Comparison of ENCODE assay signal across 8 cellular contexts in the genomic region with DNA sequence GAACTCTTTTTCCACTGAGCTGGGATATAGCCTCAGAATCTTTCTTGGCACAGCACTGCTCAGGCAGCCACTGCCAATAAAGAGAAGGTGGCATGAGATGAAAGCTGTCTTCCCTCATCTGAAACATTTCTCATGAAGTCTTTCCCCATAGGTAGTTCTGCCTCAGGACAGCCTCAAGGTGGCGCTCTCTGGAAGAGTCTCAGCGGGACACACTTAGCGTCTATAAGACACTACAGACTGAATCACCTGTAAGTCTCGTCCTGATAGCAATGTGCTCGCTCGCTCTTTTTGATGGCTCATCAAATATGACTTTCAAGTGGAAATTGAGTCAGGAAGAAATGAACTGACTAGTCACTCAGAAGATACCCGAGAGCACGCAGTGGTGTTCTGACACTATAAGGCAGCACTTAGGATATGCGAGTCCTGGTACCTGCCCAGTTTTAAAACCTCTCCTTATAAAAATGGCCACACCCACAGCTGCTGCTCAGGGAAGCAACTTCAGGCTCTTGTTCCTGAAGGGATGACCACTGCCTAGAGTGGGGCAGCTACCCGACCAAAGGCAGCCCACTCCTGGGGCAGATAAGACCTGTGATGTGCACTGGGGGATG.
A peak's percentile ranks its signal among the peaks of the same experiment; 100 is the strongest.
DNase-seq lines count a peak whose midpoint lies in the region; ATAC-seq and TF ChIP-seq lines count a peak whose summit lies in the region.

No MANE protein-coding gene starts in this region.

- no peak overlapping the region for H2BK120ac ChIP-seq in mesendoderm (ENCODE audit: low read depth, low read length)

- peak; percentile 22 for DNase-seq in G401 (ENCODE audit: low spot score)
- DNase-seq in Jurkat, Clone E6-1 (ENCODE audit: low read depth, low spot score), result peak; percentile 47
- DNase-seq in central memory CD4-positive, alpha-beta T cell, result peak; percentile 20
- DNase-seq in mesendoderm, result peak; percentile 80
- no peak for DNase-seq in omental fat pad (ENCODE audit: low spot score)
- DNase-seq in GOT3 (lab: John Stamatoyannopoulos, UW), result no peak

- H3K9me3 ChIP-seq in SU-DHL-6 (ENCODE audit: insufficient read depth, low read length), result no peaks in the 10 kb centered on the region

- H3K18ac ChIP-seq in mesendoderm (ENCODE audit: low read length), result no peak overlapping the region

- no peaks in the 10 kb centered on the region for H3K79me2 ChIP-seq in SU-DHL-6 (ENCODE audit: insufficient read depth, low read length)
- H3K79me2 ChIP-seq in mesendoderm (ENCODE audit: control insufficient read depth, insufficient read depth, low read length), result no peaks in the 10 kb centered on the region

- no peak overlapping the region for H3K27ac ChIP-seq in SU-DHL-6 (ENCODE audit: low read depth, low read length)
- no peak overlapping the region for H3K27ac ChIP-seq in mesendoderm (ENCODE audit: low read depth, low read length)

- ATAC-seq in GM19452 (IDR thresholded peaks at IDR 0.05; ENCODE audit: unreplicated experiment), result no peak
- no peak for ATAC-seq in omental fat pad (ENCODE audit: low FRiP score)

- no CpG with 5 or more reads among the region's 10 CpGs for WGBS in mesendoderm (ENCODE audit: extremely low coverage, insufficient coverage, low lambda C conversion rate)

- TF ChIP-seq CTCF in SU-DHL-6 (IDR thresholded peaks at IDR 0.05; ENCODE audit: insufficient read depth, low read length, poor library complexity, severe bottlenecking) (peak; percentile 61), omental fat pad (IDR thresholded peaks at IDR 0.05) (no peak)

- no peaks in the 10 kb centered on the region for H3K79me1 ChIP-seq in mesendoderm (ENCODE audit: low read length)

- H3K4ac ChIP-seq in mesendoderm (ENCODE audit: low read depth, low read length), result no peak overlapping the region

- peaks cover 6% of the 10 kb centered on the region for H3K4me1 ChIP-seq in mesendoderm (ENCODE audit: control insufficient read depth, low read depth, low read length)

- no peak overlapping the region for H3K56ac ChIP-seq in mesendoderm (ENCODE audit: low read length)

- no peak overlapping the region for H2BK5ac ChIP-seq in mesendoderm (ENCODE audit: low read length)

- no peak overlapping the region for H3K4me3 ChIP-seq in Jurkat, Clone E6-1 (ENCODE audit: low read length)
- H3K4me3 ChIP-seq in SU-DHL-6 (ENCODE audit: insufficient read depth, low read length, poor library complexity, severe bottlenecking), result no peak overlapping the region
- no peak overlapping the region for H3K4me3 ChIP-seq in mesendoderm (ENCODE audit: low read length)

- H3K9me2 ChIP-seq in SU-DHL-6 (replicated peaks; ENCODE audit: insufficient read depth, low read length), result no peaks in the 10 kb centered on the region

- no peak overlapping the region for H2BK15ac ChIP-seq in mesendoderm (replicated peaks; ENCODE audit: low read depth)

- no peaks in the 10 kb centered on the region for H4K20me1 ChIP-seq in SU-DHL-6 (ENCODE audit: low read depth, low read length)

- H2AK5ac ChIP-seq in mesendoderm (ENCODE audit: low read length), result no peak overlapping the region

- H3F3A ChIP-seq in SU-DHL-6 (ENCODE audit: insufficient read depth), result no peaks in the 10 kb centered on the region

- H3K27me3 ChIP-seq in SU-DHL-6 (ENCODE audit: low read length) (no peaks in the 10 kb centered on the region), mesendoderm (ENCODE audit: insufficient read depth, low read length, poor library complexity) (no peaks in the 10 kb centered on the region)

- H3K36me3 ChIP-seq in SU-DHL-6 (ENCODE audit: low read length) (no peaks in the 10 kb centered on the region), mesendoderm (ENCODE audit: control insufficient read depth, insufficient read depth, low read length) (no peaks in the 10 kb centered on the region)

- in situ Hi-C loops in G401 (cut with HindIII; ENCODE audit: low sequenced_read_pairs), result no loop called here

- no peak overlapping the region for H4K5ac ChIP-seq in mesendoderm (ENCODE audit: low read length)

- H3K4me2 ChIP-seq in SU-DHL-6 (ENCODE audit: low read depth, low read length, poor library complexity, severe bottlenecking) (no peak overlapping the region), mesendoderm (ENCODE audit: low read length) (no peak overlapping the region)

- no peak overlapping the region for H2AFZ ChIP-seq in SU-DHL-6 (ENCODE audit: low read depth, low read length, severe bottlenecking)

- H3K9ac ChIP-seq in SU-DHL-6 (ENCODE audit: low read length) (no peak overlapping the region), mesendoderm (ENCODE audit: low read length) (no peak overlapping the region)

- H4K8ac ChIP-seq in mesendoderm (ENCODE audit: low read depth, low read length), result no peak overlapping the region

- no peak overlapping the region for H3K23ac ChIP-seq in mesendoderm (ENCODE audit: low read length)

Comparison
In these comparisons a context has a peak if more than half of its experiments do, and no peak if none do; other contexts are left out.
1. DNase-seq: peak in G401 (single experiment), Jurkat, Clone E6-1 (single experiment), central memory CD4-positive, alpha-beta T cell (single experiment) and mesendoderm (single experiment); none in omental fat pad (single experiment) and GOT3 (single experiment).